Comparison of ENCODE assay signal across 18 cellular contexts in the genomic region with DNA sequence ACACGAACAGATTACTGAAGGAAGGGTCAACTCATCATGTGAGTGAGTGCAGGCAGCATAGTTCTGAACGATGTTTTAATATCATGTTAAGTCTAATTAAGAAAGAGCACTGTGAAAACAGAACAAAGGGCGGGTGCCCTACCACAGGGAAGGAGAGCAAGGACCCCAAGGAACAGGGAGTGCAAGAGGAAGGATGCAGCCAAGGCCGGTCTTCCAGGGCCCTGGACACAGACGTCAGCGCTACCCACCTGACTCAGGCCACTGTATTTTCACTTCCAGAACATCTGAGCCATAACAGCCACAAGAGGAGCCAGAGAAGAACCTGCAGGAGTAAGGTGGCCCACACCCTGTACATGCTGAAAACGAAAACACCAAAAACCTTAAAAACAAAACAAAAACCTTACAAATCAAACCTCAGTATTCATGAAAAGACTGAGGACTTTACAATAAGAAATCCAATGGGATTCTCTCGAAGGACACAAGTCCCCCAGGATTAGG.
"Had no signal": no experiment of that assay in that cellular context is flagged by ENCODE, and none has a peak within 500 bp of the region (broad histone marks: within the 10 kb centered on the region; RNA-seq: fewer than 3 reads in every experiment).

No MANE protein-coding gene starts in this region.

- DNase-seq: Karpas-422, KG1, MG63, NCI-H1105, NCI-H1417, NCI-H146, NCI-H1694 treated with DMSO at 0.1 percent for 48 hours, NCI-H1930, NCI-H2081, NCI-H2107, NCI-H2227 treated with DMSO at 0.1 percent for 48 hours, NCI-H524, NCI-H526 treated with DMSO at 0.1 percent for 48 hours, NCI-H748 treated with DMSO at 0.1 percent for 48 hours, SHP77, SK-N-SH, SW 1271 had no signal

- H3K9me2 ChIP-seq: SK-N-SH had no signal

- H3K9ac ChIP-seq: SK-N-SH had no signal

- H3K4me2 ChIP-seq: SK-N-SH had no signal

- H3K27ac ChIP-seq: RWPE1 had no signal

- H3K9me3 ChIP-seq: MG63, SK-N-SH had no signal

- H3K4me3 ChIP-seq: MG63 had no signal

- H3K36me3 ChIP-seq: MG63 had no signal

- H3K27me3 ChIP-seq: MG63 had no signal
